In the genomic region with DNA sequence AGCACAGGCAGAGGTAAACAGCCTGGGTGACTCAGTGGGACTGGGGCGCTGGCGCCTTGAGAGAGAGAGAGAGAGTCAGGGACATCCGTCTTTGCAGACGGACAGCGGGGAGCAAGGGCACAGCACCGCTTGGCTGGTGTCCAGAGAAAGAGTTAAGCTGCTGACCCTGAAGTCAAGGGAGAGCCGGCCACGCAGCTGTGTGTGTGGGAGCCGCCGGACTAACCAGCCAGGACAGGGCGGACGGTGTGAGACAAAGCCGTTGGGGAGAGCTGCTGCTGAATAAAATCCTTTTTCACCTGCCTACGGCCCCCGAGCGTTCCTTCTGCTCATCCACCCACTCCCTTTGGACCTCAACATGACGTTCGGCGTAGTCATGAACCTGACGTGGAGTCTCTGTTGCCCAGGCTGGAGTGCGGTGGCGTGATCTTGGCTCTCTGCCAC, we compare ENCODE assay signal across 12 cellular contexts. TPM values are rescaled to one million over a fixed set of nuclear protein-coding genes. Genes with fewer than 3 reads are reported as not detected.
DNase-seq lines count a peak whose midpoint lies in the region; ATAC-seq and TF ChIP-seq lines count a peak whose summit lies in the region.
"Had no signal": no experiment of that assay in that cellular context is flagged by ENCODE, and none has a peak within 500 bp of the region (broad histone marks: within the 10 kb centered on the region; RNA-seq: fewer than 3 reads in every experiment).

No MANE protein-coding gene starts in this region.

- H3K4me3 ChIP-seq in esophagus squamous epithelium (no peak overlapping the region), right lobe of liver (no peak overlapping the region), suprapubic skin (no peak overlapping the region)

- no peaks in the 10 kb centered on the region for H3K4me1 Mint-ChIP-seq in WTC11

- peak overlapping the region; percentile 11; the same call in 1 of the 2 replicates for H3K27ac Mint-ChIP-seq in WTC11
- H3K27ac Mint-ChIP-seq: activated CD4-positive, alpha-beta memory T cell treated with anti-CD3 and anti-CD28 coated beads for 36 hours; stimulated activated naive CD8-positive, alpha-beta T cell treated with anti-CD3 and anti-CD28 coated beads, Interleukin-15, Interleukin-2, amounts not matched to agents 100 ng/mL and 50 ng/mL, for 24 hours had no signal

- intact Hi-C loops in esophagus squamous epithelium (cut with DNase I) = no loop called here
- intact Hi-C loops in right lobe of liver (cut with DNase I) = no loop called here

- no peak for TF ChIP-seq EP300 in suprapubic skin (IDR thresholded peaks at IDR 0.05)

- TF ChIP-seq CTCF in WTC11 (IDR thresholded peaks at IDR 0.05) (no peak), esophagus squamous epithelium (IDR thresholded peaks at IDR 0.05) (no peak), right lobe of liver (IDR thresholded peaks at IDR 0.05) (no peak), suprapubic skin (IDR thresholded peaks at IDR 0.05) (no peak)

- peaks cover 0 to 50% (median 0%) of the 10 kb centered on the region in 4 donors for H3K27me3 ChIP-seq in esophagus squamous epithelium
- no peaks in the 10 kb centered on the region for H3K27me3 ChIP-seq in right lobe of liver
- H3K27me3 ChIP-seq in suprapubic skin = peaks cover 30% of the 10 kb centered on the region

- POLR2A ChIA-PET in WTC11 (lab: Charles Lee) = no interaction called here

- CTCF ChIA-PET in WTC11 (lab: Charles Lee) = interaction anchor here (0.7 to 2.5 kb wide), 7 partner anchors 15 to 151 kb away, joined by 3 to 10 read pairs (median 4); a partner anchor contains a TSS

- H3K36me3 Mint-ChIP-seq in WTC11 = no peaks in the 10 kb centered on the region
- H3K36me3 Mint-ChIP-seq: activated CD4-positive, alpha-beta memory T cell treated with anti-CD3 and anti-CD28 coated beads for 36 hours had no signal

- peak overlapping the region in 3 of 4 donors; percentile 31 to 75 (median 42) for H3K27ac ChIP-seq in esophagus squamous epithelium
- peak overlapping the region in 1 of 3 donors; percentile 70 for H3K27ac ChIP-seq in right lobe of liver
- H3K27ac ChIP-seq in suprapubic skin = peak overlapping the region; percentile 55

- no peak overlapping the region for H3K4me3 Mint-ChIP-seq in WTC11
- H3K4me3 Mint-ChIP-seq: activated CD4-positive, alpha-beta memory T cell treated with anti-CD3 and anti-CD28 coated beads for 36 hours; stimulated activated naive CD8-positive, alpha-beta T cell treated with anti-CD3 and anti-CD28 coated beads, Interleukin-15, Interleukin-2, amounts not matched to agents 100 ng/mL and 50 ng/mL, for 24 hours had no signal

- TF ChIP-seq POLR2A in esophagus squamous epithelium (IDR thresholded peaks at IDR 0.05) (no peak), right lobe of liver (IDR thresholded peaks at IDR 0.05) (no peak), suprapubic skin (IDR thresholded peaks at IDR 0.05) (no peak)

- H3K9me3 ChIP-seq in esophagus squamous epithelium (no peaks in the 10 kb centered on the region), right lobe of liver (no peaks in the 10 kb centered on the region), suprapubic skin (no peaks in the 10 kb centered on the region)

- H3K36me3 ChIP-seq in esophagus squamous epithelium (no peaks in the 10 kb centered on the region), right lobe of liver (no peaks in the 10 kb centered on the region), suprapubic skin (no peaks in the 10 kb centered on the region)

- peaks cover 0 to 27% (median 0%) of the 10 kb centered on the region in 3 donors for H3K4me1 ChIP-seq in esophagus squamous epithelium
- H3K4me1 ChIP-seq in right lobe of liver = no peaks in the 10 kb centered on the region
- H3K4me1 ChIP-seq in suprapubic skin = peaks cover 6% of the 10 kb centered on the region

- DNase-seq in WTC11 (ENCODE audit: low spot score) (no peak), esophagus squamous epithelium (lab: John Stamatoyannopoulos, UW) (no peak), right lobe of liver (peak in 1 of 3 donors; percentile 65), suprapubic skin (ENCODE audit: low spot score in 2 of 2) (no peak), D341Med (ENCODE audit: low spot score) (no peak), NCI-H510A (lab: John Stamatoyannopoulos, UW) (no peak)
- DNase-seq: activated CD4-positive, alpha-beta memory T cell treated with anti-CD3 and anti-CD28 coated beads for 36 hours; activated effector memory CD4-positive, alpha-beta T cell treated with anti-CD3 and anti-CD28 coated beads, Interleukin-2, amount 50 U/mL, for 16 hours; NCI-H1930; T-helper 2 cell had no signal

- 70 to 71% methylated on average over 21 to 22 of the region's 22 CpGs for WGBS in esophagus squamous epithelium, 2 donors
- WGBS in right lobe of liver (ENCODE audit: insufficient coverage, low coverage, low lambda C conversion rate, missing lambda C conversion rate) = 47% methylated on average over 13 of the region's 22 CpGs
- WGBS in suprapubic skin = 59% methylated on average over 22 of the region's 22 CpGs

- H3K27me3 Mint-ChIP-seq in WTC11 (ENCODE audit: low read depth) = no peaks in the 10 kb centered on the region; the same call in 1 of the 2 replicates

- ATAC-seq in WTC11 (no peak), right lobe of liver (peak; percentile 68 to 81 (median 72)), GM18519 (IDR thresholded peaks at IDR 0.05; ENCODE audit: low FRiP score, unreplicated experiment) (no peak)

- no peaks in the 10 kb centered on the region for H3K9me3 Mint-ChIP-seq in WTC11
- H3K9me3 Mint-ChIP-seq: activated CD4-positive, alpha-beta memory T cell treated with anti-CD3 and anti-CD28 coated beads for 36 hours; stimulated activated naive CD8-positive, alpha-beta T cell treated with anti-CD3 and anti-CD28 coated beads, Interleukin-15, Interleukin-2, amounts not matched to agents 100 ng/mL and 50 ng/mL, for 24 hours had no signal

TF ChIP-seq in WTC11, 78 proteins besides CTCF, POLR2A, EP300 and RAD21:
- no peak for TF ChIP-seq SP1 (CRISPR knock-in tag; conservative IDR thresholded peaks at IDR 0.05)
- no peak for TF ChIP-seq NR1H2 (CRISPR knock-in tag; IDR thresholded peaks at IDR 0.05)
- TF ChIP-seq, protein P1, sequence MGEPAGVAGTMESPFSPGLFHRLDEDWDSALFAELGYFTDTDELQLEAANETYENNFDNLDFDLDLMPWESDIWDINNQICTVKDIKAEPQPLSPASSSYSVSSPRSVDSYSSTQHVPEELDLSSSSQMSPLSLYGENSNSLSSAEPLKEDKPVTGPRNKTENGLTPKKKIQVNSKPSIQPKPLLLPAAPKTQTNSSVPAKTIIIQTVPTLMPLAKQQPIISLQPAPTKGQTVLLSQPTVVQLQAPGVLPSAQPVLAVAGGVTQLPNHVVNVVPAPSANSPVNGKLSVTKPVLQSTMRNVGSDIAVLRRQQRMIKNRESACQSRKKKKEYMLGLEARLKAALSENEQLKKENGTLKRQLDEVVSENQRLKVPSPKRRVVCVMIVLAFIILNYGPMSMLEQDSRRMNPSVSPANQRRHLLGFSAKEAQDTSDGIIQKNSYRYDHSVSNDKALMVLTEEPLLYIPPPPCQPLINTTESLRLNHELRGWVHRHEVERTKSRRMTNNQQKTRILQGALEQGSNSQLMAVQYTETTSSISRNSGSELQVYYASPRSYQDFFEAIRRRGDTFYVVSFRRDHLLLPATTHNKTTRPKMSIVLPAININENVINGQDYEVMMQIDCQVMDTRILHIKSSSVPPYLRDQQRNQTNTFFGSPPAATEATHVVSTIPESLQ (CRISPR knock-in tag; IDR thresholded peaks at IDR 0.05) = no peak
- no peak for TF ChIP-seq TCF7 (CRISPR knock-in tag; IDR thresholded peaks at IDR 0.05; ENCODE audit: low read depth)
- TF ChIP-seq ZNF232 (CRISPR knock-in tag; IDR thresholded peaks at IDR 0.05) = no peak
- TF ChIP-seq, protein P2, sequence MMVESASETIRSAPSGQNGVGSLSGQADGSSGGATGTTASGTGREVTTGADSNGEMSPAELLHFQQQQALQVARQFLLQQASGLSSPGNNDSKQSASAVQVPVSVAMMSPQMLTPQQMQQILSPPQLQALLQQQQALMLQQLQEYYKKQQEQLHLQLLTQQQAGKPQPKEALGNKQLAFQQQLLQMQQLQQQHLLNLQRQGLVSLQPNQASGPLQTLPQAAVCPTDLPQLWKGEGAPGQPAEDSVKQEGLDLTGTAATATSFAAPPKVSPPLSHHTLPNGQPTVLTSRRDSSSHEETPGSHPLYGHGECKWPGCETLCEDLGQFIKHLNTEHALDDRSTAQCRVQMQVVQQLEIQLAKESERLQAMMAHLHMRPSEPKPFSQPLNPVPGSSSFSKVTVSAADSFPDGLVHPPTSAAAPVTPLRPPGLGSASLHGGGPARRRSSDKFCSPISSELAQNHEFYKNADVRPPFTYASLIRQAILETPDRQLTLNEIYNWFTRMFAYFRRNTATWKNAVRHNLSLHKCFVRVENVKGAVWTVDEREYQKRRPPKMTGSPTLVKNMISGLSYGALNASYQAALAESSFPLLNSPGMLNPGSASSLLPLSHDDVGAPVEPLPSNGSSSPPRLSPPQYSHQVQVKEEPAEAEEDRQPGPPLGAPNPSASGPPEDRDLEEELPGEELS (CRISPR knock-in tag; IDR thresholded peaks at IDR 0.05) = no peak
- no peak for TF ChIP-seq IRF2 (CRISPR knock-in tag; IDR thresholded peaks at IDR 0.05; ENCODE audit: borderline replicate concordance, low read depth)
- TF ChIP-seq ZNF423 (CRISPR knock-in tag; IDR thresholded peaks at IDR 0.05) = no peak
- TF ChIP-seq, protein P3, sequence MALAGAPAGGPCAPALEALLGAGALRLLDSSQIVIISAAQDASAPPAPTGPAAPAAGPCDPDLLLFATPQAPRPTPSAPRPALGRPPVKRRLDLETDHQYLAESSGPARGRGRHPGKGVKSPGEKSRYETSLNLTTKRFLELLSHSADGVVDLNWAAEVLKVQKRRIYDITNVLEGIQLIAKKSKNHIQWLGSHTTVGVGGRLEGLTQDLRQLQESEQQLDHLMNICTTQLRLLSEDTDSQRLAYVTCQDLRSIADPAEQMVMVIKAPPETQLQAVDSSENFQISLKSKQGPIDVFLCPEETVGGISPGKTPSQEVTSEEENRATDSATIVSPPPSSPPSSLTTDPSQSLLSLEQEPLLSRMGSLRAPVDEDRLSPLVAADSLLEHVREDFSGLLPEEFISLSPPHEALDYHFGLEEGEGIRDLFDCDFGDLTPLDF (CRISPR knock-in tag; IDR thresholded peaks at IDR 0.05) = no peak
- no peak for TF ChIP-seq RELA (CRISPR knock-in tag; IDR thresholded peaks at IDR 0.05; ENCODE audit: borderline replicate concordance)
- no peak for TF ChIP-seq KAT7 (CRISPR knock-in tag; IDR thresholded peaks at IDR 0.05; ENCODE audit: borderline replicate concordance)
- no peak for TF ChIP-seq ELF4 (CRISPR knock-in tag; IDR thresholded peaks at IDR 0.05; ENCODE audit: low read depth)

RNA-seq across cellular contexts. Expression of a gene that starts 14.5 kb away (rescaled TPM):
- total RNA-seq in WTC11 (2021) = 0.34 to 0.39 TPM (median 0.35 TPM) in 3 replicates
- total RNA-seq in esophagus squamous epithelium = not detected
- total RNA-seq in right lobe of liver = 1 to 10 TPM in 2 of 6 experiments, under 1 TPM in 3, not detected in 1; 0.16 to 3.5 (median 0.32) TPM
- not detected for total RNA-seq in suprapubic skin
- total RNA-seq: activated CD4-positive, alpha-beta memory T cell treated with anti-CD3 and anti-CD28 coated beads for 36 hours had no signal

RNA-seq across cellular contexts. Expression of a gene that starts 30.0 kb away (rescaled TPM):
- total RNA-seq in WTC11 (2021) (1.7 to 2.0 TPM (median 1.8 TPM) in 3 replicates), esophagus squamous epithelium (1 to 10 TPM in 2 of 4 donors, under 1 TPM in 1, not detected in 1; 0.57 to 5.4 (median 1.8) TPM), right lobe of liver (under 1 TPM in 1 of 6 experiments, not detected in 5; 0.55 TPM), suprapubic skin (1 to 10 TPM in 2 of 4 donors, under 1 TPM in 1, not detected in 1; 0.52 to 1.7 (median 1.2) TPM)
- total RNA-seq: activated CD4-positive, alpha-beta memory T cell treated with anti-CD3 and anti-CD28 coated beads for 36 hours had no signal

Comparison
In these comparisons a context has a peak if more than half of its experiments do, and no peak if none do; other contexts are left out.
1. ATAC-seq: peak in right lobe of liver (4 of 4); none in WTC11 (single experiment) and GM18519 (single experiment).